11 cellular contexts compared by ENCODE assay signal in the genomic region with DNA sequence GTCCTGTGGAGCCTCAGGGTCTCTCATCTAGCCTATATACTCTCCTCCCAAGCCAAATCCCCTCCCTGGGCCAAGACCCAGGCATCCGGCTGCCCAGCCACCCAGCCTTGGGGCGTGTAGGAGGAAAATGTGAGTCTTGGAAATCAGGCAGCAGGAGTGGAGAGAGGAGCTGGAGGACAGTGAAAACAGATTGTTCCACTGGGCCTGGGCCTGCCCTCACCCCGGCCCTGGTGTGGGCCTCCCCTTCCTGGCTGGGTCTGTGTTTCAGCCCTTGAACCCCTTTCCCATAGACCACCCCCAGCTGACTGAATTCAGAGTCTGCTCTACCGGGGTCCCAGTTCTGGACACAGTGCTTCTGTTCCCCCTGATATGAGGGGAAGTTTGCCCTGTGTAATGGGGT. TPM values are rescaled to one million over a fixed set of nuclear protein-coding genes. Genes with fewer than 3 reads are reported as not detected.
DNase-seq lines count a peak whose midpoint lies in the region; ATAC-seq and TF ChIP-seq lines count a peak whose summit lies in the region.
"Had no signal": no experiment of that assay in that cellular context is flagged by ENCODE, and none has a peak within 500 bp of the region (broad histone marks: within the 10 kb centered on the region; RNA-seq: fewer than 3 reads in every experiment).

No MANE protein-coding gene starts in this region.

- H3K27ac ChIP-seq in breast epithelium = peak overlapping the region; percentile 50 to 82
- H3K27ac ChIP-seq in tibial nerve = peak overlapping the region; percentile 48 to 84 (median 76)

- ATAC-seq in activated CD4-positive, CD25-positive, alpha-beta regulatory T cell treated with anti-CD3 and anti-CD28 coated beads, Interleukin-2, amount 50 U/mL, for 24 hours = no peak

- H3K36me3 ChIP-seq in breast epithelium (no peaks in the 10 kb centered on the region), tibial nerve (peaks cover 0 to 36% (median 0%) of the 10 kb centered on the region in 3 donors)

- DNase-seq in activated T-cell treated with anti-CD3 and anti-CD28 coated beads, Interleukin-2, amount 50 U/mL, for 24 hours = no peak
- no peak for DNase-seq in activated T-cell treated with anti-CD3 and anti-CD28 coated beads, Interleukin-2, amount 50 U/mL, for 48 hours
- no peak for DNase-seq in breast epithelium (ENCODE audit: low spot score in 2 of 2)
- no peak for DNase-seq in tibial nerve (ENCODE audit: low spot score in 2 of 2)
- no peak for DNase-seq in HPDE6-E6E7 (ENCODE audit: extremely low spot score)
- DNase-seq in NCI-H187 (lab: John Stamatoyannopoulos, UW) = no peak
- DNase-seq: AML-193, H9, NCI-H2227 treated with DMSO at 0.1 percent for 48 hours had no signal

- TF ChIP-seq EP300 in tibial nerve (IDR thresholded peaks at IDR 0.05) = no peak

- intact Hi-C loops in breast epithelium (cut with DNase I; ENCODE audit: low total_unique reads) = loop anchor here (1.0 kb wide), 1 partner anchor 31 kb away; no protein-coding TSS in a partner anchor

- H3K9me3 Mint-ChIP-seq in activated T-cell treated with anti-CD3 and anti-CD28 coated beads, Interleukin-2, amount 50 U/mL, for 24 hours = no peaks in the 10 kb centered on the region
- H3K9me3 Mint-ChIP-seq: H9 had no signal

- H3K36me3 Mint-ChIP-seq in activated T-cell treated with anti-CD3 and anti-CD28 coated beads, Interleukin-2, amount 50 U/mL, for 24 hours (ENCODE audit: low read depth) = peaks cover 24% of the 10 kb centered on the region

- peaks cover 0 to 5% of the 10 kb centered on the region in 2 donors for H3K4me1 ChIP-seq in breast epithelium
- peaks cover 100% of the 10 kb centered on the region for H3K4me1 ChIP-seq in mononuclear cell (ENCODE audit: insufficient read depth, low read length)
- H3K4me1 ChIP-seq in tibial nerve = peaks cover 0 to 79% (median 48%) of the 10 kb centered on the region in 4 donors

- H3K4me1 Mint-ChIP-seq in activated T-cell treated with anti-CD3 and anti-CD28 coated beads, Interleukin-2, amount 50 U/mL, for 24 hours (ENCODE audit: low read depth) = peaks cover 62% of the 10 kb centered on the region

- WGBS in tibial nerve, 2 donors = 54 to 56% methylated on average over 4 of the region's 4 CpGs

- TF ChIP-seq CTCF in breast epithelium (IDR thresholded peaks at IDR 0.05) (no peak), tibial nerve (IDR thresholded peaks at IDR 0.05) (no peak)

- no peak for TF ChIP-seq POLR2A in breast epithelium (IDR thresholded peaks at IDR 0.05)
- no peak for TF ChIP-seq POLR2A in tibial nerve (IDR thresholded peaks at IDR 0.05)

- H3K9me3 ChIP-seq in breast epithelium (no peaks in the 10 kb centered on the region), mononuclear cell (ENCODE audit: low read depth, low read length) (no peaks in the 10 kb centered on the region), tibial nerve (no peaks in the 10 kb centered on the region)

- peak overlapping the region; percentile 3 to 47 (median 30) for H3K4me3 ChIP-seq in breast epithelium
- peak overlapping the region; percentile 27 for H3K4me3 ChIP-seq in mononuclear cell (ENCODE audit: low read length)
- peak overlapping the region in 1 of 4 donors; percentile 34 for H3K4me3 ChIP-seq in tibial nerve

- peak overlapping the region; percentile 91 for H3K27ac Mint-ChIP-seq in activated T-cell treated with anti-CD3 and anti-CD28 coated beads, Interleukin-2, amount 50 U/mL, for 24 hours

- H3K27me3 Mint-ChIP-seq in activated T-cell treated with anti-CD3 and anti-CD28 coated beads, Interleukin-2, amount 50 U/mL, for 24 hours = no peaks in the 10 kb centered on the region

- H3K4me3 Mint-ChIP-seq in activated T-cell treated with anti-CD3 and anti-CD28 coated beads, Interleukin-2, amount 50 U/mL, for 24 hours = peak overlapping the region; percentile 62
- H3K4me3 Mint-ChIP-seq: H9 had no signal

- H3K27me3 ChIP-seq in breast epithelium = no peaks in the 10 kb centered on the region
- H3K27me3 ChIP-seq in mononuclear cell (ENCODE audit: insufficient read depth, low read length) = no peaks in the 10 kb centered on the region
- no peaks in the 10 kb centered on the region for H3K27me3 ChIP-seq in tibial nerve

RNA-seq across cellular contexts. Expression of a gene that starts 6.7 kb away (rescaled TPM):
- total RNA-seq in breast epithelium (100 to 1,000 TPM in 1 of 3 donors, 10 to 100 TPM in 2; 30.4 to 135 (median 81.9) TPM), mononuclear cell (168 TPM), tibial nerve (100 to 1,000 TPM in 3 of 4 donors, 10 to 100 TPM in 1; 73.6 to 145 (median 123) TPM)

RNA-seq across cellular contexts. Expression of a gene that starts 27.8 kb away (rescaled TPM):
- total RNA-seq in breast epithelium (10 to 100 TPM in 2 of 3 donors, 1 to 10 TPM in 1; 8.9 to 18.4 (median 10.5) TPM), mononuclear cell (30.4 TPM), tibial nerve (10 to 100 TPM in 3 of 4 donors, 1 to 10 TPM in 1; 9.0 to 19.8 (median 13.5) TPM)

RNA-seq across cellular contexts. Expression of a gene that starts 48.1 kb away (rescaled TPM):
- total RNA-seq in breast epithelium = under 1 TPM in 1 of 3 donors, not detected in 2; 0.44 TPM
- 49.4 TPM for total RNA-seq in mononuclear cell
- total RNA-seq in tibial nerve = under 1 TPM in 1 of 4 donors, not detected in 3; 0.42 TPM
- total RNA-seq: H9 had no signal

Comparison
In these comparisons a context has a peak if more than half of its experiments do, and no peak if none do; other contexts are left out.
1. RNA of a gene that starts 48.1 kb away (total RNA-seq): 49.4 TPM in mononuclear cell (single experiment); 0.44 TPM in breast epithelium and 0.42 TPM in tibial nerve; every median in the first group is over 10 times any median in the second.